28 cellular contexts compared by ENCODE assay signal in genomic region chr6:23419046-23419445, GRCh38.
"Had no signal": no experiment of that assay in that cellular context is flagged by ENCODE, and none has a peak within 500 bp of the region (broad histone marks: within the 10 kb centered on the region; RNA-seq: fewer than 3 reads in every experiment).

No MANE protein-coding gene starts in this region.

- H3K4me3 ChIP-seq: ascending aorta, breast epithelium, cardiac muscle cell, coronary artery, dorsolateral prefrontal cortex, esophagus muscularis mucosa, gastroesophageal sphincter had no signal

- H3K9me3 ChIP-seq: ascending aorta, breast epithelium, esophagus muscularis mucosa, gastroesophageal sphincter had no signal

- DNase-seq: activated B cell treated with CpG ODN at 0.5 μM for 24 hours; activated CD4-positive, alpha-beta memory T cell treated with anti-CD3 and anti-CD28 coated beads for 36 hours; activated CD4-positive, alpha-beta T cell treated with anti-CD3 and anti-CD28 coated beads for 36 hours; activated CD4-positive, alpha-beta T cell treated with anti-CD3 and anti-CD28 coated beads, Interleukin-2, amount 10 ng/mL, durations not matched to agents 24 days and 14 days; activated CD8-positive, alpha-beta memory T cell treated with anti-CD3 and anti-CD28 coated beads, Interleukin-2, amount 10 ng/mL, durations not matched to agents 7 days and 5 days; activated CD8-positive, alpha-beta memory T cell treated with anti-CD3 and anti-CD28 coated beads, Interleukin-2, amount 50 U/mL, for 4 hours; activated CD8-positive, alpha-beta T cell treated with anti-CD3 and anti-CD28 coated beads, Interleukin-2, amount 10 ng/mL, durations not matched to agents 7 days and 5 days; activated gamma-delta T cell; activated naive CD4-positive, alpha-beta T cell; activated naive CD4-positive, alpha-beta T cell treated with anti-CD3 and anti-CD28 coated beads, Interleukin-2, amount 10 ng/mL, durations not matched to agents 7 days and 5 days; activated naive CD8-positive, alpha-beta T cell treated with anti-CD3 and anti-CD28 coated beads, Interleukin-2, amount 10 ng/mL, durations not matched to agents 7 days and 5 days; activated T-cell treated with anti-CD3 and anti-CD28 coated beads, Interleukin-2, amount 50 U/mL, for 1 hour; activated T-cell treated with anti-CD3 and anti-CD28 coated beads, Interleukin-2, amount 50 U/mL, for 48 hours; central memory CD4-positive, alpha-beta T cell; cerebellar nuclear complex; dorsolateral prefrontal cortex; effector memory CD4-positive, alpha-beta T cell; endodermal cell; erythroblast; foreskin keratinocyte; head of caudate nucleus; T-helper 2 cell had no signal

- H3K27me3 ChIP-seq: ascending aorta, breast epithelium, cardiac muscle cell, dorsolateral prefrontal cortex, esophagus muscularis mucosa, foreskin keratinocyte, gastroesophageal sphincter had no signal

- H3K36me3 ChIP-seq: ascending aorta, breast epithelium, cardiac muscle cell, esophagus muscularis mucosa, gastroesophageal sphincter had no signal

- H3K27ac ChIP-seq: ascending aorta, breast epithelium, cardiac muscle cell, coronary artery, dorsolateral prefrontal cortex, esophagus muscularis mucosa, foreskin keratinocyte, gastroesophageal sphincter had no signal

- H3K4me1 ChIP-seq: ascending aorta, breast epithelium had no signal
